Comparison of ENCODE assay signal across 19 cellular contexts in the genomic region with DNA sequence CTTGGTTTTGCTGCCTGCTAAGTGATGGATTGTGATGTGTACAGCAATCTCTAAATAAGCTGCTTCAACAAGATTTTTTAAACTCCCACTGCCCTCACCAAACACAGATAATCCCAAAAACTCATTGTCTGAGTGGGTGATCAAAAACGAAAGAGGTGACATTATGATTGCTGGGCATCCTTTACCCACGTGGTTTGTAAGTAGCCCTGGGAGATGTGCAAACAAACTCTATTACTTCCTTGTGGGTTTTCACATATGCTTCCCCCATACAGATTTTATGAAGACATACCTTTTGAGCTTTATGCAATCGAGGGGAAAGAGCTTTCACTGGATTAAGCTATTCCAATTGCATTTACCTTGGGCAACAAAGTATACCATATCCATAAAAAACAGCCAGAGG.
"Had no signal": no experiment of that assay in that cellular context is flagged by ENCODE, and none has a peak within 500 bp of the region (broad histone marks: within the 10 kb centered on the region; RNA-seq: fewer than 3 reads in every experiment).

No MANE protein-coding gene starts in this region.

- ATAC-seq: activated naive CD4-positive, alpha-beta T cell treated with anti-CD3 and anti-CD28 coated beads, Interleukin-2, amount 50 U/mL, for 72 hours; gastroesophageal sphincter; left cardiac atrium; pancreas; stimulated activated memory B cell treated with anti-CD40 and anti-IgM and Interleukin-4, amounts not matched to agents 10 μg/mL and 1 μg/mL and 100 μg/mL, for 72 hours had no signal

- DNase-seq: activated CD4-positive, alpha-beta memory T cell treated with anti-CD3 and anti-CD28 coated beads for 36 hours; activated CD4-positive, alpha-beta T cell treated with anti-CD3 and anti-CD28 coated beads, Interleukin-2, amount 10 ng/mL, durations not matched to agents 24 days and 14 days; activated CD4-positive, CD25-positive, alpha-beta regulatory T cell treated with anti-CD3 and anti-CD28 coated beads, Interleukin-2, amount 50 U/mL, for 72 hours; activated CD8-positive, alpha-beta memory T cell treated with anti-CD3 and anti-CD28 coated beads, Interleukin-2, amount 50 U/mL, for 48 hours; activated naive CD4-positive, alpha-beta T cell; activated T-cell treated with anti-CD3 and anti-CD28 coated beads, Interleukin-2, amount 50 U/mL, for 48 hours; central memory CD4-positive, alpha-beta T cell; left cardiac atrium; mammary epithelial cell; naive B cell; pancreas; retina; sigmoid colon; small intestine; stimulated activated CD4-positive, alpha-beta T cell treated with anti-CD3 and anti-CD28 coated beads, Interleukin-4, amount 100 ng/mL, for 24 hours; T1000 had no signal
